ENCODE assay signal across 11 cellular contexts in the genomic region with DNA sequence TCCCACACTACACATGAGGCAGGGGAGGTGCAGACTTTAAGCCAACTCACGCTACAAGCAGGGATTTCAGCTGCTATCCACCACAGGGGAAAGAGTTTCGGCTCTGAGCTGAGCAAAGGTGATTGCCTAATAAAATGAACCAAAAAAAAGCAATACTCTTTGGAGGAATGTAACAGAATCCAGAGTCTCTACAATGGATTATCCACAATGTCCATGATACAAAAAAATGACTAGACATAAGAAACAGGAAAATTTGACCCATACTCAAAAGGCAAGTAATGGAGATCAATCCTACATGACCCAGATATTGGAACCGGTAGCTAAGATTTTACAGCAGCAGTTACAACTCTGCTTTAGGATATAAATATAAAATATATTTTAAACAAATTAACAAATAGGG. TPM values are rescaled to one million over a fixed set of nuclear protein-coding genes. Genes with fewer than 3 reads are reported as not detected.
"Had no signal": no experiment of that assay in that cellular context is flagged by ENCODE, and none has a peak within 500 bp of the region (broad histone marks: within the 10 kb centered on the region; RNA-seq: fewer than 3 reads in every experiment).

No MANE protein-coding gene starts in this region.

- H3K4me3 Mint-ChIP-seq: GM23338, H9, HFFc6, IgD-negative memory B cell had no signal

- H3K4me1 Mint-ChIP-seq: GM23338, H9 had no signal

- ATAC-seq: GM23338, HepG2 had no signal

- H3K27ac Mint-ChIP-seq: GM23338, H9, HFFc6, IgD-negative memory B cell had no signal

- H3K4me3 ChIP-seq: GM23338 had no signal

- H3K27me3 Mint-ChIP-seq: IgD-negative memory B cell had no signal

- H3K36me3 Mint-ChIP-seq: IgD-negative memory B cell had no signal

- DNase-seq: H9, HCEC 1CT, HFFc6, KBM-7 had no signal

- H3K27ac ChIP-seq: HL-60, KMS-11 had no signal

RNA-seq across cellular contexts. Expression of gene TMEM204, which starts 19.0 kb away (rescaled TPM):
- total RNA-seq: H1, H9, HepG2 had no signal
- polyA plus RNA-seq: H1, HepG2 had no signal

RNA-seq across cellular contexts. Expression of gene PTX4, which starts 25.8 kb away (rescaled TPM):
- total RNA-seq: GM23338, H1, H9, HepG2, HT1080 had no signal
- polyA plus RNA-seq: GM23338, H1, IgD-negative memory B cell had no signal
